18 cellular contexts compared by ENCODE assay signal in genomic region chr1:206783506-206783905, GRCh38. TPM values are rescaled to one million over a fixed set of nuclear protein-coding genes. Genes with fewer than 3 reads are reported as not detected.
A peak's percentile ranks its signal among the peaks of the same experiment; 100 is the strongest.
DNase-seq lines count a peak whose midpoint lies in the region; ATAC-seq and TF ChIP-seq lines count a peak whose summit lies in the region.
"Had no signal": no experiment of that assay in that cellular context is flagged by ENCODE, and none has a peak within 500 bp of the region (broad histone marks: within the 10 kb centered on the region; RNA-seq: fewer than 3 reads in every experiment).

No MANE protein-coding gene starts in this region.

- peaks cover 9% of the 10 kb centered on the region for H3K27me3 Mint-ChIP-seq in stimulated activated naive CD8-positive, alpha-beta T cell treated with anti-CD3 and anti-CD28 coated beads, Interleukin-15, Interleukin-2, amounts not matched to agents 100 ng/mL and 50 ng/mL, for 24 hours
- peaks cover 13% of the 10 kb centered on the region for H3K27me3 Mint-ChIP-seq in stimulated activated naive CD8-positive, alpha-beta T cell treated with anti-CD3 and anti-CD28 coated beads, Interleukin-15, amount 100 ng/mL, for 72 hours
- peaks cover 9% of the 10 kb centered on the region for H3K27me3 Mint-ChIP-seq in activated CD8-positive, alpha-beta T cell treated with anti-CD3 and anti-CD28 coated beads, Interleukin-2, amount 10 ng/mL, durations not matched to agents 7 days and 5 days (ENCODE audit: low read depth)

- POLR2A ChIA-PET in activated CD8-positive, alpha-beta T cell treated with anti-CD3 and anti-CD28 coated beads, Interleukin-2, amount 10 ng/mL, durations not matched to agents 7 days and 5 days (lab: Charles Lee): no interaction called here

- H4K20me1 ChIP-seq in Loucy (ENCODE audit: insufficient read depth, low read length, poor library complexity, severe bottlenecking): no peaks in the 10 kb centered on the region

- peaks cover 68% of the 10 kb centered on the region for H3K4me1 Mint-ChIP-seq in stimulated activated naive CD8-positive, alpha-beta T cell treated with anti-CD3 and anti-CD28 coated beads, Interleukin-15, Interleukin-2, amounts not matched to agents 100 ng/mL and 50 ng/mL, for 24 hours (ENCODE audit: low read depth)
- H3K4me1 Mint-ChIP-seq in stimulated activated naive CD8-positive, alpha-beta T cell treated with anti-CD3 and anti-CD28 coated beads, Interleukin-15, amount 100 ng/mL, for 72 hours: peaks cover 62% of the 10 kb centered on the region
- H3K4me1 Mint-ChIP-seq in activated CD8-positive, alpha-beta T cell treated with anti-CD3 and anti-CD28 coated beads, Interleukin-2, amount 10 ng/mL, durations not matched to agents 7 days and 5 days (ENCODE audit: low read depth): peaks cover 66% of the 10 kb centered on the region

- no peaks in the 10 kb centered on the region for H3K9me3 ChIP-seq in Loucy (ENCODE audit: insufficient read depth, low read depth, low read length)
- H3K9me3 ChIP-seq: MG63 had no signal

- H3F3A ChIP-seq in Loucy (ENCODE audit: low read depth): peaks cover 11% of the 10 kb centered on the region

- no peaks in the 10 kb centered on the region for H3K9me3 Mint-ChIP-seq in stimulated activated naive CD8-positive, alpha-beta T cell treated with anti-CD3 and anti-CD28 coated beads, Interleukin-15, Interleukin-2, amounts not matched to agents 100 ng/mL and 50 ng/mL, for 24 hours
- H3K9me3 Mint-ChIP-seq in stimulated activated naive CD8-positive, alpha-beta T cell treated with anti-CD3 and anti-CD28 coated beads, Interleukin-15, amount 100 ng/mL, for 72 hours: no peaks in the 10 kb centered on the region
- no peaks in the 10 kb centered on the region for H3K9me3 Mint-ChIP-seq in activated CD8-positive, alpha-beta T cell treated with anti-CD3 and anti-CD28 coated beads, Interleukin-2, amount 10 ng/mL, durations not matched to agents 7 days and 5 days (ENCODE audit: insufficient read depth)
- H3K9me3 Mint-ChIP-seq: CD8-positive, alpha-beta T cell; H9 had no signal

- H3K36me3 ChIP-seq in Loucy (ENCODE audit: insufficient read depth, low read length): no peaks in the 10 kb centered on the region
- H3K36me3 ChIP-seq: MG63 had no signal

- H3K36me3 Mint-ChIP-seq in stimulated activated naive CD8-positive, alpha-beta T cell treated with anti-CD3 and anti-CD28 coated beads, Interleukin-15, Interleukin-2, amounts not matched to agents 100 ng/mL and 50 ng/mL, for 24 hours (ENCODE audit: low read depth): no peaks in the 10 kb centered on the region
- H3K36me3 Mint-ChIP-seq in activated CD8-positive, alpha-beta T cell treated with anti-CD3 and anti-CD28 coated beads, Interleukin-2, amount 10 ng/mL, durations not matched to agents 7 days and 5 days (ENCODE audit: low read depth): no peaks in the 10 kb centered on the region
- H3K36me3 Mint-ChIP-seq: CD8-positive, alpha-beta T cell had no signal

- no peak overlapping the region for H3K4me3 ChIP-seq in Loucy (ENCODE audit: low read length, poor library complexity, severe bottlenecking)
- H3K4me3 ChIP-seq: MG63 had no signal

- H2AFZ ChIP-seq in Loucy (ENCODE audit: low read length): no peak overlapping the region

- peak overlapping the region; percentile 83 for H3K9ac ChIP-seq in Loucy (ENCODE audit: low read depth, low read length, poor library complexity, severe bottlenecking)

- H3K4me1 ChIP-seq in Loucy (ENCODE audit: insufficient read depth, low read length, poor library complexity, severe bottlenecking): peaks cover 92% of the 10 kb centered on the region

- H3K4me2 ChIP-seq in Loucy (ENCODE audit: low read depth, low read length, poor library complexity, severe bottlenecking): peak overlapping the region; percentile 94

- DNase-seq in stimulated activated naive CD8-positive, alpha-beta T cell treated with anti-CD3 and anti-CD28 coated beads, Interleukin-15, amount 100 ng/mL, for 72 hours: no peak
- no peak for DNase-seq in activated CD8-positive, alpha-beta T cell treated with anti-CD3 and anti-CD28 coated beads, Interleukin-2, amount 10 ng/mL, durations not matched to agents 7 days and 5 days
- DNase-seq in GM19240 (ENCODE audit: insufficient read length, low spot score) (no peak), HUDEP-2 (lab: John Stamatoyannopoulos, UW; ENCODE audit: unreplicated experiment in 76 of 76) (no peak)
- DNase-seq: CD8-positive, alpha-beta T cell; H9; KG1; MG63; NCI-H1105; NCI-H1930; NCI-H2171 treated with DMSO at 0.1 percent for 48 hours; NCI-H446 treated with DMSO at 0.1 percent for 48 hours; NCI-H748 treated with DMSO at 0.1 percent for 48 hours had no signal

- no peak overlapping the region for H3K4me3 Mint-ChIP-seq in stimulated activated naive CD8-positive, alpha-beta T cell treated with anti-CD3 and anti-CD28 coated beads, Interleukin-15, Interleukin-2, amounts not matched to agents 100 ng/mL and 50 ng/mL, for 24 hours
- H3K4me3 Mint-ChIP-seq in stimulated activated naive CD8-positive, alpha-beta T cell treated with anti-CD3 and anti-CD28 coated beads, Interleukin-15, amount 100 ng/mL, for 72 hours: no peak overlapping the region
- H3K4me3 Mint-ChIP-seq in activated CD8-positive, alpha-beta T cell treated with anti-CD3 and anti-CD28 coated beads, Interleukin-2, amount 10 ng/mL, durations not matched to agents 7 days and 5 days: no peak overlapping the region
- H3K4me3 Mint-ChIP-seq: H9 had no signal

- CTCF ChIA-PET in activated CD8-positive, alpha-beta T cell treated with anti-CD3 and anti-CD28 coated beads, Interleukin-2, amount 10 ng/mL, durations not matched to agents 7 days and 5 days (lab: Charles Lee): interaction anchor here (0.8 to 8.4 kb wide), 12 partner anchors 10 to 128 kb away, joined by 3 to 63 read pairs (median 8); partner anchors contain the start of genes IL10 and IL19

- TF ChIP-seq CTCF in Loucy (conservative IDR thresholded peaks at IDR 0.05; ENCODE audit: low read length): no peak

- no peaks in the 10 kb centered on the region for H3K79me2 ChIP-seq in Loucy (ENCODE audit: insufficient read depth, low read length)

- no peaks in the 10 kb centered on the region for H3K27me3 ChIP-seq in Loucy (ENCODE audit: insufficient read depth, low read length, poor library complexity, severe bottlenecking)
- H3K27me3 ChIP-seq: MG63 had no signal

- H3K9me2 ChIP-seq in Loucy (replicated peaks; ENCODE audit: low read depth, low read length): no peaks in the 10 kb centered on the region

- no peak for ATAC-seq in stimulated activated naive CD8-positive, alpha-beta T cell treated with anti-CD3 and anti-CD28 coated beads, Interleukin-15, amount 100 ng/mL, for 72 hours
- ATAC-seq in activated CD8-positive, alpha-beta T cell treated with anti-CD3 and anti-CD28 coated beads, Interleukin-2, amount 10 ng/mL, durations not matched to agents 7 days and 5 days: no peak
- ATAC-seq in SK-N-SH treated with all-trans-retinoic acid at 6 μM for 48 hours: no peak
- ATAC-seq: HepG2 had no signal

- H3K27ac Mint-ChIP-seq in stimulated activated naive CD8-positive, alpha-beta T cell treated with anti-CD3 and anti-CD28 coated beads, Interleukin-15, Interleukin-2, amounts not matched to agents 100 ng/mL and 50 ng/mL, for 24 hours: peak overlapping the region; percentile 87
- no peak overlapping the region for H3K27ac Mint-ChIP-seq in stimulated activated naive CD8-positive, alpha-beta T cell treated with anti-CD3 and anti-CD28 coated beads, Interleukin-15, amount 100 ng/mL, for 72 hours
- H3K27ac Mint-ChIP-seq in activated CD8-positive, alpha-beta T cell treated with anti-CD3 and anti-CD28 coated beads, Interleukin-2, amount 10 ng/mL, durations not matched to agents 7 days and 5 days: peak overlapping the region; percentile 31

TF ChIP-seq in SK-N-SH treated with all-trans-retinoic acid at 6 μM for 48 hours, 23 proteins besides CTCF, POLR2A, EP300 and RAD21:
- TF ChIP-seq ZNF70 (CRISPR knock-in tag; IDR thresholded peaks at IDR 0.05): no peak

RNA-seq across cellular contexts. Expression of gene IL10, which starts 11.2 kb away (rescaled TPM):
- under 1 TPM in 1 of 2 experiments, not detected in 1; 0.32 TPM for total RNA-seq in activated CD8-positive, alpha-beta T cell treated with anti-CD3 and anti-CD28 coated beads, Interleukin-2, amount 10 ng/mL, durations not matched to agents 7 days and 5 days
- total RNA-seq: H9, HepG2, SK-MEL-5 had no signal

RNA-seq across cellular contexts. Expression of gene IL19, which starts 12.9 kb away (rescaled TPM):
- not detected for total RNA-seq in activated CD8-positive, alpha-beta T cell treated with anti-CD3 and anti-CD28 coated beads, Interleukin-2, amount 10 ng/mL, durations not matched to agents 7 days and 5 days
- total RNA-seq: CD8-positive, alpha-beta T cell; H9; HepG2 had no signal

Comparison
In these comparisons a context has a peak if more than half of its experiments do, and no peak if none do; other contexts are left out.
1. H3K27ac Mint-ChIP-seq: peak in stimulated activated naive CD8-positive, alpha-beta T cell treated with anti-CD3 and anti-CD28 coated beads, Interleukin-15, Interleukin-2, amounts not matched to agents 100 ng/mL and 50 ng/mL, for 24 hours (single experiment) and activated CD8-positive, alpha-beta T cell treated with anti-CD3 and anti-CD28 coated beads, Interleukin-2, amount 10 ng/mL, durations not matched to agents 7 days and 5 days (single experiment); none in stimulated activated naive CD8-positive, alpha-beta T cell treated with anti-CD3 and anti-CD28 coated beads, Interleukin-15, amount 100 ng/mL, for 72 hours (0 of 2).